1 cellular context compared by ENCODE assay signal in the genomic region with DNA sequence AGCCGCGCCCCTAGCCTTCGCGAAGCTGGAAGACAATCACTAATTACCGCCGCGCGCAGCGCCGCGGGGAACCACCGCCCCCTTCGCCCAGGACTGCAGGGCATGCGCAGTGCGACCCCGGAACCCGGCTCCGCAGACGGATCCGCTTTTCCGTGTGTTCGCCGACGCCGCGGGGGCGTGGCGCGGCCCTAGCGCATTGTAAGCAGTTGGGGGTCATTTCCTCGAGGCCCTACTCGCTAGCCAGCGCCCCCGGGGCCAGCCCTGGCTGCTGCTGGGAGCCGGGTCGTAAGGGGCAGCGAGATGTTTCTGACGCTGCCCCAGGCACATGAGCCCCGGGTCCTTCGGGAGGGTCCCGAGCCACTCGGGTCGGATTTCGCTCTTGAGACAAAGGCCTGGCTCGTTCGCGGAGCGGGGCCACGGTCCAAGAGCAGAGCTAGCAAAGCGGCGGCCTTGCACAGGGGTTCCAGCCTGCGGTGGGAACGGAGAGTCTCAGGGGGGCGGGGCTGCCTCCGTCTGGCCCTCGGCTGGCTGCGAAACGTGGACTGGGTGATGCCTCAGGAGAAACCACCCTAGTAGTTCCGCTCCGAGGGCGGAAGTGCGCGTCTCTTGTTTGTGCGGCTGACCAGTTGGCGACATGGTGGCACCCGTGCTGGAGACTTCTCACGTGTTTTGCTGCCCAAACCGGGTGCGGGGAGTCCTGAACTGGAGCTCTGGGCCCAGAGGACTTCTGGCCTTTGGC.
A peak's percentile ranks its signal among the peaks of the same experiment; 100 is the strongest.
TF ChIP-seq lines count a peak whose summit lies in the region.

ELP2 (plus strand) TSS at position 600 of the 739 bp plus-strand sequence; CDS start at position 635, 35 bp downstream.
A gene with protein sequence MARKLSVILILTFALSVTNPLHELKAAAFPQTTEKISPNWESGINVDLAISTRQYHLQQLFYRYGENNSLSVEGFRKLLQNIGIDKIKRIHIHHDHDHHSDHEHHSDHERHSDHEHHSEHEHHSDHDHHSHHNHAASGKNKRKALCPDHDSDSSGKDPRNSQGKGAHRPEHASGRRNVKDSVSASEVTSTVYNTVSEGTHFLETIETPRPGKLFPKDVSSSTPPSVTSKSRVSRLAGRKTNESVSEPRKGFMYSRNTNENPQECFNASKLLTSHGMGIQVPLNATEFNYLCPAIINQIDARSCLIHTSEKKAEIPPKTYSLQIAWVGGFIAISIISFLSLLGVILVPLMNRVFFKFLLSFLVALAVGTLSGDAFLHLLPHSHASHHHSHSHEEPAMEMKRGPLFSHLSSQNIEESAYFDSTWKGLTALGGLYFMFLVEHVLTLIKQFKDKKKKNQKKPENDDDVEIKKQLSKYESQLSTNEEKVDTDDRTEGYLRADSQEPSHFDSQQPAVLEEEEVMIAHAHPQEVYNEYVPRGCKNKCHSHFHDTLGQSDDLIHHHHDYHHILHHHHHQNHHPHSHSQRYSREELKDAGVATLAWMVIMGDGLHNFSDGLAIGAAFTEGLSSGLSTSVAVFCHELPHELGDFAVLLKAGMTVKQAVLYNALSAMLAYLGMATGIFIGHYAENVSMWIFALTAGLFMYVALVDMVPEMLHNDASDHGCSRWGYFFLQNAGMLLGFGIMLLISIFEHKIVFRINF (minus strand): TSS at position 41 of the 739 bp plus-strand sequence. CDS start 2,333 bp downstream, outside the sequence.

TF ChIP-seq in HepG2, 621 proteins besides CTCF, POLR2A, EP300 and RAD21 (continued from another document and continues in another):
- TF ChIP-seq KIAA2018 (CRISPR knock-in tag; IDR thresholded peaks at IDR 0.05; ENCODE audit: borderline replicate concordance) (no peak), JUND (CRISPR knock-in tag; IDR thresholded peaks at IDR 0.05) (no peak; the same call in 1 of the 2 replicates), NR3C1 (CRISPR knock-in tag; IDR thresholded peaks at IDR 0.05) (no peak), NFKB2 (CRISPR knock-in tag; IDR thresholded peaks at IDR 0.05; ENCODE audit: borderline replicate concordance) (peak; percentile 89), PTBP1 (IDR thresholded peaks at IDR 0.05; ENCODE audit: low read depth, low read length, poor library complexity, severe bottlenecking) (no peak), NKX3-1 (CRISPR knock-in tag; IDR thresholded peaks at IDR 0.05) (peak; percentile 95), PAXIP1 (CRISPR knock-in tag; conservative IDR thresholded peaks at IDR 0.05) (peak; percentile 74), GABPB1 (CRISPR knock-in tag; IDR thresholded peaks at IDR 0.05) (peak; percentile 94), RNF2 (conservative IDR thresholded peaks at IDR 0.05; ENCODE audit: low read depth) (peak; percentile 82), GLI4 (CRISPR knock-in tag; IDR thresholded peaks at IDR 0.05; ENCODE audit: borderline replicate concordance) (peak; percentile 98; the same call in 1 of the 2 replicates), RFXANK (CRISPR knock-in tag; IDR thresholded peaks at IDR 0.05) (0 out of 2 replicates have a peak, but pooled peaks have one; percentile 57), POGK (CRISPR knock-in tag; conservative IDR thresholded peaks at IDR 0.05) (0 out of 2 replicates have a peak, but pooled peaks have one; percentile 32), ZNF207 (IDR thresholded peaks at IDR 0.05; ENCODE audit: borderline replicate concordance) (no peak), ZNF414 (CRISPR knock-in tag; IDR thresholded peaks at IDR 0.05) (peak; percentile 98), ZNF660 (CRISPR knock-in tag; IDR thresholded peaks at IDR 0.05; ENCODE audit: borderline replicate concordance, low read depth) (no peak; the same call in 1 of the 2 replicates), ZNF558 (CRISPR knock-in tag; IDR thresholded peaks at IDR 0.05; ENCODE audit: borderline replicate concordance) (peak; percentile 89; the same call in 1 of the 2 replicates), ZMYM4 (CRISPR knock-in tag; IDR thresholded peaks at IDR 0.05) (peak; percentile 86), REL (CRISPR knock-in tag; conservative IDR thresholded peaks at IDR 0.05) (peak; percentile 81), ZNF232 (CRISPR knock-in tag; IDR thresholded peaks at IDR 0.05; ENCODE audit: borderline replicate concordance) (peak; percentile 56; the same call in 1 of the 2 replicates), RBFOX2 (IDR thresholded peaks at IDR 0.05; ENCODE audit: low read depth, low read length) (peak; percentile 91), ZNF451 (CRISPR knock-in tag; IDR thresholded peaks at IDR 0.05) (no peak; the same call in 1 of the 2 replicates), CENPX (CRISPR knock-in tag; IDR thresholded peaks at IDR 0.05) (no peak), ZNF773 (CRISPR knock-in tag; IDR thresholded peaks at IDR 0.05; ENCODE audit: borderline replicate concordance) (no peak), ZNF292 (CRISPR knock-in tag; IDR thresholded peaks at IDR 0.05; ENCODE audit: borderline replicate concordance, low read depth) (no peak), ZFP1 (CRISPR knock-in tag; IDR thresholded peaks at IDR 0.05) (no peak), SMC3 (IDR thresholded peaks at IDR 0.05; ENCODE audit: low read length) (no peak), SNAPC2 (CRISPR knock-in tag; IDR thresholded peaks at IDR 0.05) (peak; percentile 89; the same call in 1 of the 2 replicates), ZNF431 (CRISPR knock-in tag; IDR thresholded peaks at IDR 0.05; ENCODE audit: borderline replicate concordance, low read depth) (peak; percentile 13; the same call in 1 of the 2 replicates), NCOR1 (IDR thresholded peaks at IDR 0.05; ENCODE audit: borderline replicate concordance, low read length) (peak; percentile 7; the same call in 1 of the 2 replicates), DPF2 (CRISPR knock-in tag; IDR thresholded peaks at IDR 0.05; ENCODE audit: borderline replicate concordance, low read depth) (no peak), KAT2B (IDR thresholded peaks at IDR 0.05; ENCODE audit: borderline replicate concordance, low read depth, low read length) (no peak)
- TF ChIP-seq, protein P1, sequence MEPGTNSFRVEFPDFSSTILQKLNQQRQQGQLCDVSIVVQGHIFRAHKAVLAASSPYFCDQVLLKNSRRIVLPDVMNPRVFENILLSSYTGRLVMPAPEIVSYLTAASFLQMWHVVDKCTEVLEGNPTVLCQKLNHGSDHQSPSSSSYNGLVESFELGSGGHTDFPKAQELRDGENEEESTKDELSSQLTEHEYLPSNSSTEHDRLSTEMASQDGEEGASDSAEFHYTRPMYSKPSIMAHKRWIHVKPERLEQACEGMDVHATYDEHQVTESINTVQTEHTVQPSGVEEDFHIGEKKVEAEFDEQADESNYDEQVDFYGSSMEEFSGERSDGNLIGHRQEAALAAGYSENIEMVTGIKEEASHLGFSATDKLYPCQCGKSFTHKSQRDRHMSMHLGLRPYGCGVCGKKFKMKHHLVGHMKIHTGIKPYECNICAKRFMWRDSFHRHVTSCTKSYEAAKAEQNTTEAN (CRISPR knock-in tag; conservative IDR thresholded peaks at IDR 0.05) = peak; percentile 70
- TF ChIP-seq, protein P2, sequence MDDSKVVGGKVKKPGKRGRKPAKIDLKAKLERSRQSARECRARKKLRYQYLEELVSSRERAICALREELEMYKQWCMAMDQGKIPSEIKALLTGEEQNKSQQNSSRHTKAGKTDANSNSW (CRISPR knock-in tag; IDR thresholded peaks at IDR 0.05; ENCODE audit: borderline replicate concordance) = no peak
